8 cellular contexts compared by ENCODE assay signal in genomic region chr1:211698161-211699026, GRCh38. TPM values are rescaled to one million over a fixed set of nuclear protein-coding genes. Genes with fewer than 3 reads are reported as not detected.
A peak's percentile ranks its signal among the peaks of the same experiment; 100 is the strongest.
DNase-seq lines count a peak whose midpoint lies in the region; ATAC-seq and TF ChIP-seq lines count a peak whose summit lies in the region.

No MANE protein-coding gene starts in this region.

- no peaks in the 10 kb centered on the region for H3K9me3 ChIP-seq in CD8-positive, alpha-beta memory T cell (ENCODE audit: low read length)
- no peaks in the 10 kb centered on the region for H3K9me3 ChIP-seq in neural progenitor cell (ENCODE audit: low read depth)

- peak; percentile 40 for ATAC-seq in GM21367 (IDR thresholded peaks at IDR 0.05; ENCODE audit: unreplicated experiment)
- ATAC-seq in activated T-helper 17 cell treated with anti-CD3 and anti-CD28 coated beads, Interleukin-2, amount 50 U/mL, for 72 hours (replicated peaks) = peak; percentile 95

- peak overlapping the region; percentile 51 for H3K4me3 ChIP-seq in CD8-positive, alpha-beta memory T cell (ENCODE audit: low read length)
- H3K4me3 ChIP-seq in neural progenitor cell = peak overlapping the region; percentile 43

- peak overlapping the region; percentile 77 for H3K4me2 ChIP-seq in neural progenitor cell

- peaks cover 16% of the 10 kb centered on the region for H3K4me1 ChIP-seq in CD8-positive, alpha-beta memory T cell (ENCODE audit: insufficient read depth, low read length)
- H3K4me1 ChIP-seq in neural progenitor cell = no peaks in the 10 kb centered on the region

- peaks cover 35 to 53% (median 42%) of the 10 kb centered on the region in 3 donors for H3K4me1 Mint-ChIP-seq in CD8-positive, alpha-beta memory T cell
- no peaks in the 10 kb centered on the region for H3K4me1 Mint-ChIP-seq in activated T-helper 17 cell treated with anti-CD3 and anti-CD28 coated beads, Interleukin-2, amount 50 U/mL, for 72 hours
- H3K4me1 Mint-ChIP-seq in neural progenitor cell = peaks cover 7% of the 10 kb centered on the region

- peaks cover 0 to 6% (median 4%) of the 10 kb centered on the region in 5 donors for H3K9me3 Mint-ChIP-seq in CD8-positive, alpha-beta memory T cell
- H3K9me3 Mint-ChIP-seq in activated T-helper 17 cell treated with anti-CD3 and anti-CD28 coated beads, Interleukin-2, amount 50 U/mL, for 72 hours = no peaks in the 10 kb centered on the region
- H3K9me3 Mint-ChIP-seq in neural progenitor cell = peaks cover 3% of the 10 kb centered on the region

- no peak overlapping the region for H3K27ac ChIP-seq in CD8-positive, alpha-beta memory T cell (ENCODE audit: low read depth, low read length)
- H3K27ac ChIP-seq in neural progenitor cell = no peak overlapping the region

- peak; percentile 72 to 84 (median 76) for DNase-seq in CD8-positive, alpha-beta memory T cell
- DNase-seq in HUDEP-2 (lab: John Stamatoyannopoulos, UW; ENCODE audit: unreplicated experiment in 76 of 76) (peak in 65 of 76 experiments; percentile 6 to 83 (median 47)), fibroblast of the conjunctiva (ENCODE audit: low read depth) (peak; percentile 22), neural progenitor cell (ENCODE audit: low spot score) (peak; percentile 84), stromal cell of bone marrow (ENCODE audit: low read depth) (peak; percentile 19)

- POLR2A ChIA-PET in CD8-positive, alpha-beta memory T cell (lab: Charles Lee) = no interaction called here

- H3K36me3 Mint-ChIP-seq in CD8-positive, alpha-beta memory T cell = no peaks in the 10 kb centered on the region
- H3K36me3 Mint-ChIP-seq in activated T-helper 17 cell treated with anti-CD3 and anti-CD28 coated beads, Interleukin-2, amount 50 U/mL, for 72 hours (ENCODE audit: low read depth) = no peaks in the 10 kb centered on the region
- no peaks in the 10 kb centered on the region for H3K36me3 Mint-ChIP-seq in neural progenitor cell

- H4K20me1 ChIP-seq in neural progenitor cell (ENCODE audit: low read depth) = no peaks in the 10 kb centered on the region

- CTCF ChIA-PET in CD8-positive, alpha-beta memory T cell (lab: Charles Lee) = interaction anchor here (0.7 to 4.4 kb wide), 40 partner anchors 11 to 757 kb away, joined by 3 to 73 read pairs (median 4); partner anchors contain the start of genes DTL, INTS7 and NEK2

- no peaks in the 10 kb centered on the region for H3K27me3 Mint-ChIP-seq in CD8-positive, alpha-beta memory T cell
- no peaks in the 10 kb centered on the region for H3K27me3 Mint-ChIP-seq in activated T-helper 17 cell treated with anti-CD3 and anti-CD28 coated beads, Interleukin-2, amount 50 U/mL, for 72 hours
- H3K27me3 Mint-ChIP-seq in neural progenitor cell (ENCODE audit: insufficient read depth, low read depth) = peaks cover 13% of the 10 kb centered on the region

- TF ChIP-seq CTCF in neural progenitor cell (IDR thresholded peaks at IDR 0.05) = peak; percentile 96

- H3K27ac Mint-ChIP-seq in CD8-positive, alpha-beta memory T cell = peak overlapping the region in 3 of 8 donors; percentile 61 to 90 (median 78)
- H3K27ac Mint-ChIP-seq in activated T-helper 17 cell treated with anti-CD3 and anti-CD28 coated beads, Interleukin-2, amount 50 U/mL, for 72 hours = no peak overlapping the region
- H3K27ac Mint-ChIP-seq in neural progenitor cell = no peak overlapping the region

- H3K9ac ChIP-seq in neural progenitor cell = no peak overlapping the region

- no peaks in the 10 kb centered on the region for H3K36me3 ChIP-seq in CD8-positive, alpha-beta memory T cell (ENCODE audit: insufficient read depth, low read length)
- no peaks in the 10 kb centered on the region for H3K36me3 ChIP-seq in neural progenitor cell

- H3K79me2 ChIP-seq in neural progenitor cell (ENCODE audit: low read depth) = no peaks in the 10 kb centered on the region

- H3K27me3 ChIP-seq in CD8-positive, alpha-beta memory T cell (ENCODE audit: insufficient read depth, low read length, poor library complexity, severe bottlenecking) = no peaks in the 10 kb centered on the region
- H3K27me3 ChIP-seq in neural progenitor cell = peaks cover 29% of the 10 kb centered on the region

- peak overlapping the region in 6 of 7 donors; percentile 65 to 84 (median 76) for H3K4me3 Mint-ChIP-seq in CD8-positive, alpha-beta memory T cell
- peak overlapping the region; percentile 37 for H3K4me3 Mint-ChIP-seq in activated T-helper 17 cell treated with anti-CD3 and anti-CD28 coated beads, Interleukin-2, amount 50 U/mL, for 72 hours
- H3K4me3 Mint-ChIP-seq in neural progenitor cell = no peak overlapping the region

- H2AFZ ChIP-seq in neural progenitor cell (replicated peaks) = peak overlapping the region; percentile 53

- no peaks in the 10 kb centered on the region for H3F3A ChIP-seq in neural progenitor cell (ENCODE audit: low read depth)

TF ChIP-seq in PFSK-1, 5 proteins besides CTCF, POLR2A, EP300 and RAD21:
- TF ChIP-seq FOXP2 (optimal IDR thresholded peaks at IDR 0.05; ENCODE audit: borderline replicate concordance, extremely low read depth, extremely low read length, insufficient read depth) = peak; percentile 84
- no peak for TF ChIP-seq SIN3A (IDR thresholded peaks at IDR 0.05; ENCODE audit: borderline replicate concordance, insufficient read depth, low read length)
- TF ChIP-seq REST (IDR thresholded peaks at IDR 0.05; ENCODE audit: insufficient read depth in 1 of 2, low read depth in 2 of 2, low read length in 2 of 2) = 0 out of 4 replicates have a peak, but pooled peaks of 1 of the 2 experiments have one; percentile 39
- TF ChIP-seq POLR2AphosphoS5 (IDR thresholded peaks at IDR 0.05; ENCODE audit: low read depth, low read length) = no peak
- no peak for TF ChIP-seq TAF1 (IDR thresholded peaks at IDR 0.05; ENCODE audit: borderline replicate concordance, insufficient read depth, low read length)
TF ChIP-seq in PFSK-1: peak in this region for 2.

RNA-seq across cellular contexts. Expression of gene NEK2, which starts 23.0 kb away (rescaled TPM):
- total RNA-seq in CD8-positive, alpha-beta memory T cell = 10 to 100 TPM; 14.1 to 14.8 TPM
- 0.51 TPM for polyA plus RNA-seq in CD8-positive, alpha-beta memory T cell
- 12.1 TPM for polyA plus RNA-seq in PFSK-1 (2012; ENCODE audit: insufficient read length, low read depth)
- 10 to 100 TPM; 31.6 to 32.4 TPM for total RNA-seq in activated T-helper 17 cell treated with anti-CD3 and anti-CD28 coated beads, Interleukin-2, amount 50 U/mL, for 72 hours
- 56.0 and 93.3 TPM in 2 replicates for total RNA-seq in neural progenitor cell (ENCODE audit: low replicate concordance)

Comparison
In these comparisons a context has a peak if more than half of its experiments do, and no peak if none do; other contexts are left out.
1. DNase-seq: peak in every context shown above with its lines; median percentile 84 in neural progenitor cell; 76 in CD8-positive, alpha-beta memory T cell; 47 in HUDEP-2; 22 in fibroblast of the conjunctiva; 19 in stromal cell of bone marrow.